In the genomic region with DNA sequence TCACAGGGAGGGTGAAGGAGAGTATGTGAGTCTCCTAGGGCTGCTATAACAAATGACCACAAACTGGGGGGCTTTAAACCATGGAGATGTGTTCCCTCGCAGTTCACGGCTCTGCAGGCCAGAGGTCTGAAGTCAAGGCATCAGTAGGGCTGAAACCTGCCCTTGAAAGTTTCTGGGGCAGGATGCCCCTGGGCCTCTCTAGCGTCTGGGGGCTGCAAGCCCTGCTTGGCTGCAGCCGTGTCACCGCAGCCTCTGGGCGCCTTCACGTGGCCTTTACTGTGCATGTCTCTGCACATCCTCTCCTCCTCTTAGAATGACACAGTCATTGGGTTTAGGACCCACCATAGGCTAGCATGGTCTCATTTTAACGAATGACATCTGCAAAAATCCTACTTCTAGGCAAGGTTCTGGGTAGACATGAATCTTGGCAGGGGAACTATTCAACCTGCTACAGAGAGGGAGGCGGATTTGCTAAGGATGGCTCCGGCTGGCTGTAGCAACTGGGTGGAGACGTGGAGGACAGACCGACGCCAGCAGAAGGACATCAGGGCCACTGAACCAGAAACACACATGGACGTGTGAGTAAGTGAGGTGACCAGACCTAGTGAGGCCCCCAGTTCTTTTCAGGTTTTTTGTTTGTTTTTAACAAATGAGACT, we compare ENCODE assay signal across 27 cellular contexts. TPM values are rescaled to one million over a fixed set of nuclear protein-coding genes. Genes with fewer than 3 reads are reported as not detected.
"Had no signal": no experiment of that assay in that cellular context is flagged by ENCODE, and none has a peak within 500 bp of the region (broad histone marks: within the 10 kb centered on the region; RNA-seq: fewer than 3 reads in every experiment).

No MANE protein-coding gene starts in this region.

- H3K27me3 Mint-ChIP-seq: activated CD4-positive, alpha-beta T cell treated with anti-CD3 and anti-CD28 coated beads, Interleukin-2, amount 10 ng/mL, durations not matched to agents 24 days and 14 days had no signal

- H3K27ac Mint-ChIP-seq: activated CD4-positive, alpha-beta memory T cell treated with anti-CD3 and anti-CD28 coated beads for 36 hours; activated CD4-positive, alpha-beta T cell treated with anti-CD3 and anti-CD28 coated beads, Interleukin-2, amount 10 ng/mL, durations not matched to agents 24 days and 14 days; activated T-cell treated with anti-CD3 and anti-CD28 coated beads, Interleukin-2, amount 50 U/mL, for 72 hours; dendritic cell treated with granulocyte-macrophage colony-stimulating factor and Interleukin-4, amounts not matched to agents 40 ng/mL and 50 ng/mL, for 4 days; natural killer cell; stimulated activated memory B cell treated with anti-CD40 and anti-IgM and Interleukin-4, amounts not matched to agents 10 μg/mL and 1 μg/mL and 100 μg/mL, for 72 hours; T-helper 17 cell had no signal

- H3K36me3 Mint-ChIP-seq: activated CD4-positive, alpha-beta memory T cell treated with anti-CD3 and anti-CD28 coated beads for 36 hours; stimulated activated memory B cell treated with anti-CD40 and anti-IgM and Interleukin-4, amounts not matched to agents 10 μg/mL and 1 μg/mL and 100 μg/mL, for 72 hours had no signal

- H3K4me3 Mint-ChIP-seq: activated CD4-positive, alpha-beta memory T cell treated with anti-CD3 and anti-CD28 coated beads for 36 hours; activated CD4-positive, alpha-beta T cell treated with anti-CD3 and anti-CD28 coated beads, Interleukin-2, amount 10 ng/mL, durations not matched to agents 24 days and 14 days; activated T-cell treated with anti-CD3 and anti-CD28 coated beads, Interleukin-2, amount 50 U/mL, for 72 hours; dendritic cell treated with granulocyte-macrophage colony-stimulating factor and Interleukin-4, amounts not matched to agents 40 ng/mL and 50 ng/mL, for 4 days; natural killer cell; stimulated activated memory B cell treated with anti-CD40 and anti-IgM and Interleukin-4, amounts not matched to agents 10 μg/mL and 1 μg/mL and 100 μg/mL, for 72 hours; stimulated activated naive CD8-positive, alpha-beta T cell treated with anti-CD3 and anti-CD28 coated beads, Interleukin-15, amount 100 ng/mL, for 72 hours; T-helper 17 cell had no signal

- H3K4me1 Mint-ChIP-seq: activated CD4-positive, alpha-beta T cell treated with anti-CD3 and anti-CD28 coated beads, Interleukin-2, amount 10 ng/mL, durations not matched to agents 24 days and 14 days; natural killer cell; stimulated activated memory B cell treated with anti-CD40 and anti-IgM and Interleukin-4, amounts not matched to agents 10 μg/mL and 1 μg/mL and 100 μg/mL, for 72 hours; stimulated activated naive CD8-positive, alpha-beta T cell treated with anti-CD3 and anti-CD28 coated beads, Interleukin-15, amount 100 ng/mL, for 72 hours; T-helper 17 cell had no signal

- H3K27ac ChIP-seq: cardiac muscle cell, epithelial cell of prostate, left ventricle myocardium inferior, right lobe of liver, skin epidermis, tibial artery, WERI-Rb-1 had no signal

- H3K9me3 ChIP-seq: right lobe of liver had no signal

- H3K36me3 ChIP-seq: cardiac muscle cell, left ventricle myocardium inferior, right lobe of liver, tibial artery, WERI-Rb-1 had no signal

- ATAC-seq: activated naive CD4-positive, alpha-beta T cell treated with anti-CD3 and anti-CD28 coated beads, Interleukin-2, amount 50 U/mL, for 72 hours; activated T-cell treated with anti-CD3 and anti-CD28 coated beads, Interleukin-2, amount 50 U/mL, for 72 hours; natural killer cell; right lobe of liver; stimulated activated memory B cell treated with anti-CD40 and anti-IgM and Interleukin-4, amounts not matched to agents 10 μg/mL and 1 μg/mL and 100 μg/mL, for 72 hours; stimulated activated naive CD8-positive, alpha-beta T cell treated with anti-CD3 and anti-CD28 coated beads, Interleukin-15, amount 100 ng/mL, for 72 hours; T-helper 17 cell had no signal

- H3K4me3 ChIP-seq: cardiac muscle cell, left ventricle myocardium inferior, lung, right lobe of liver, skin epidermis, tibial artery had no signal

- H3K4me1 ChIP-seq: left ventricle myocardium inferior, right lobe of liver, tibial artery had no signal

- DNase-seq: activated CD4-positive, alpha-beta memory T cell treated with anti-CD3 and anti-CD28 coated beads for 36 hours; activated CD4-positive, alpha-beta T cell treated with anti-CD3 and anti-CD28 coated beads, Interleukin-2, amount 10 ng/mL, durations not matched to agents 24 days and 14 days; activated CD4-positive, CD25-positive, alpha-beta regulatory T cell treated with anti-CD3 and anti-CD28 coated beads, Interleukin-2, amount 50 U/mL, for 72 hours; activated naive CD4-positive, alpha-beta T cell; activated T-cell treated with anti-CD3 and anti-CD28 coated beads for 4 hours; activated T-cell treated with anti-CD3 and anti-CD28 coated beads, Interleukin-2, amount 50 U/mL, for 72 hours; effector CD8-positive, alpha-beta T cell; left ventricle myocardium inferior; mesendoderm; natural killer cell; right lobe of liver; stimulated activated CD4-positive, alpha-beta T cell treated with anti-CD3 and anti-CD28 coated beads, Interleukin-4, amount 100 ng/mL, for 24 hours; stimulated activated CD8-positive, alpha-beta memory T cell treated with anti-CD3 and anti-CD28 coated beads, Interleukin-4, amount 100 ng/mL, for 48 hours; stimulated activated naive CD8-positive, alpha-beta T cell treated with anti-CD3 and anti-CD28 coated beads, Interleukin-15, amount 100 ng/mL, for 72 hours; SW 1271; T-helper 17 cell; T1000; tibial artery; WERI-Rb-1 had no signal

- H3K27me3 ChIP-seq: cardiac muscle cell, right lobe of liver had no signal

RNA-seq across cellular contexts. Expression of gene PHACTR3, which starts 58.6 kb away (rescaled TPM):
- total RNA-seq: activated CD4-positive, alpha-beta memory T cell treated with anti-CD3 and anti-CD28 coated beads for 36 hours; activated CD4-positive, alpha-beta T cell treated with anti-CD3 and anti-CD28 coated beads, Interleukin-2, amount 10 ng/mL, durations not matched to agents 24 days and 14 days; activated naive CD4-positive, alpha-beta T cell treated with anti-CD3 and anti-CD28 coated beads, Interleukin-2, amount 50 U/mL, for 72 hours; activated T-cell treated with anti-CD3 and anti-CD28 coated beads, Interleukin-2, amount 50 U/mL, for 72 hours; chondrocyte; natural killer cell had no signal
